In the genomic region with DNA sequence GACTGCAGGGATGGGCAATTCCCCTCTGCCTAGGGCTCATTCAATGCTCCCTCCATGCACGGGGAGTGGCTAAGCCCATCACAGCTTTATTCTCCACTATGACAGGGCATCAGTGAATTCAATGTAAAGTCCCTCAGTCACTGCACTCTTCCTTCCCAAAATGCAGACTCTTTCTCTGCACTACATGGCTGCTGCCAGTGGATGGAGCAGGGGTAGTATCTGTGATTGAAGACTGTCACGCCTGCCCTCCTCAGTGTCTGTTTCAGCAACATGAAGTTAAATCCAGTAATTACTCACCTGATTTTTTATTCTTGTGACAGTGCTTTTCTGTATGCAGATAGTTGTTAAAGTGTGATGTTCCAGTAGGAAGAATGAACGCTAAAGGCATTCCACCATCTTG, we compare ENCODE assay signal across 28 cellular contexts.
DNase-seq lines count a peak whose midpoint lies in the region; ATAC-seq, FAIRE-seq and TF ChIP-seq lines count a peak whose summit lies in the region.
"Had no signal": no experiment of that assay in that cellular context is flagged by ENCODE, and none has a peak within 500 bp of the region (broad histone marks: within the 10 kb centered on the region; RNA-seq: fewer than 3 reads in every experiment).

No MANE protein-coding gene starts in this region.

- TF ChIP-seq CTCF in 22Rv1 (IDR thresholded peaks at IDR 0.05) (peak; percentile 20), GM12865 (IDR thresholded peaks at IDR 0.05; ENCODE audit: insufficient read depth, low read depth, low read length, missing control alignments) (no peak), OCI-LY1 (IDR thresholded peaks at IDR 0.05; ENCODE audit: low read length) (peak; percentile 51; the same call in 1 of the 2 replicates), H1 (IDR thresholded peaks at IDR 0.05; ENCODE audit: control extremely low read depth in 1 of 3, insufficient read depth in 1 of 3, low read depth in 1 of 3, low read length in 3 of 3) (peak; percentile 25 to 55 (median 49); a peak in 3 of 4 replicates), pancreas (IDR thresholded peaks at IDR 0.05) (no peak)

- no peak overlapping the region for H4K91ac ChIP-seq in H1 (replicated peaks; ENCODE audit: insufficient read length, low read length)

- no peaks in the 10 kb centered on the region for H3K9me2 ChIP-seq in OCI-LY1 (ENCODE audit: low read depth, low read length)

- FAIRE-seq in H1 (lab: Jason Lieb, UNC) (no peak), pancreas (lab: Jason Lieb, UNC) (no peak)
- FAIRE-seq: colon, GM12892, urothelium cell line had no signal

- H2BK5ac ChIP-seq in H1 (ENCODE audit: low read depth, low read length) = no peak overlapping the region

- H3K4ac ChIP-seq in H1 (replicated peaks; ENCODE audit: insufficient read length, low read depth, low read length) = no peak overlapping the region

- no peaks in the 10 kb centered on the region for H3K79me1 ChIP-seq in H1 (ENCODE audit: low read depth, low read length)

- POLR2A ChIA-PET in H1 (lab: Charles Lee; ENCODE audit: partially characterized antibody) = no interaction called here

- H3K36me3 Mint-ChIP-seq in stimulated activated effector memory CD8-positive, alpha-beta T cell treated with anti-CD3 and anti-CD28 coated beads, Interleukin-12 subunit alpha, Interleukin-12 subunit beta, amount 100 ng/mL, for 72 hours = no peaks in the 10 kb centered on the region
- H3K36me3 Mint-ChIP-seq: activated naive CD4-positive, alpha-beta T cell treated with anti-CD3 and anti-CD28 coated beads, Interleukin-2, amount 10 ng/mL, durations not matched to agents 7 days and 5 days; CD14-positive monocyte; naive B cell; stimulated activated memory B cell treated with anti-CD40 and anti-IgM and Interleukin-4, amounts not matched to agents 10 μg/mL and 1 μg/mL and 100 μg/mL, for 72 hours had no signal

- H3K9ac ChIP-seq in OCI-LY1 (ENCODE audit: low read length) (no peak overlapping the region), H1 (replicated peaks in 1 of 4; ENCODE audit: extremely low read depth in 1 of 4, low read depth in 3 of 4, low read length in 3 of 4) (no peak overlapping the region)

- no peak overlapping the region for H3K4me2 ChIP-seq in OCI-LY1 (ENCODE audit: low read length)
- no peak overlapping the region for H3K4me2 ChIP-seq in H1 (ENCODE audit: insufficient read depth in 1 of 2, low read depth in 2 of 2, low read length in 2 of 2)

- H3K23ac ChIP-seq in H1 (ENCODE audit: insufficient read length) = no peak overlapping the region

- H3K27ac ChIP-seq in 22Rv1 = no peak overlapping the region
- no peak overlapping the region for H3K27ac ChIP-seq in OCI-LY1 (ENCODE audit: low read depth, low read length, poor library complexity, severe bottlenecking)
- no peak overlapping the region for H3K27ac ChIP-seq in H1 (ENCODE audit: low read depth, low read length)
- H3K27ac ChIP-seq in pancreas = no peak overlapping the region
- H3K27ac ChIP-seq: heart right ventricle, prostate gland, sigmoid colon, suprapubic skin had no signal

- H3K4me1 Mint-ChIP-seq in stimulated activated effector memory CD8-positive, alpha-beta T cell treated with anti-CD3 and anti-CD28 coated beads, Interleukin-12 subunit alpha, Interleukin-12 subunit beta, amount 100 ng/mL, for 72 hours = no peaks in the 10 kb centered on the region
- H3K4me1 Mint-ChIP-seq: activated naive CD4-positive, alpha-beta T cell treated with anti-CD3 and anti-CD28 coated beads, Interleukin-2, amount 10 ng/mL, durations not matched to agents 7 days and 5 days; CD14-positive monocyte; naive B cell; stimulated activated memory B cell treated with anti-CD40 and anti-IgM and Interleukin-4, amounts not matched to agents 10 μg/mL and 1 μg/mL and 100 μg/mL, for 72 hours had no signal

- no peak overlapping the region for H4K5ac ChIP-seq in H1 (ENCODE audit: insufficient read length, low read depth, low read length)

- no peak overlapping the region for H2BK20ac ChIP-seq in H1 (ENCODE audit: low read length)

- H4K20me1 ChIP-seq in OCI-LY1 (ENCODE audit: insufficient read depth, low read length) (no peaks in the 10 kb centered on the region), H1 (replicated peaks in 1 of 2; ENCODE audit: control insufficient read depth in 1 of 2, insufficient read depth in 2 of 2, low read length in 2 of 2) (no peaks in the 10 kb centered on the region)

- no peaks in the 10 kb centered on the region for H3F3A ChIP-seq in OCI-LY1 (ENCODE audit: insufficient read depth, low read length)

- H3K56ac ChIP-seq in H1 (replicated peaks; ENCODE audit: insufficient read length, low read depth, low read length) = no peak overlapping the region

- no peak overlapping the region for H2BK120ac ChIP-seq in H1 (replicated peaks; ENCODE audit: low read depth, low read length)

- H3K36me3 ChIP-seq in OCI-LY1 (ENCODE audit: insufficient read depth, low read length) (no peaks in the 10 kb centered on the region), H1 (ENCODE audit: control insufficient read depth in 2 of 4, insufficient read depth in 4 of 4, low read length in 3 of 4) (no peaks in the 10 kb centered on the region), pancreas (no peaks in the 10 kb centered on the region)
- H3K36me3 ChIP-seq: heart right ventricle, prostate gland, sigmoid colon, suprapubic skin had no signal

- no peak overlapping the region for H2BK15ac ChIP-seq in H1 (ENCODE audit: low read length)

- H3K27me3 ChIP-seq in OCI-LY1 (ENCODE audit: insufficient read depth, low read length) (no peaks in the 10 kb centered on the region), H1 (replicated peaks in 1 of 4; ENCODE audit: control insufficient read depth in 3 of 4, extremely low read depth in 1 of 4, insufficient read depth in 3 of 4, low read length in 3 of 4) (no peaks in the 10 kb centered on the region), pancreas (no peaks in the 10 kb centered on the region)
- H3K27me3 ChIP-seq: heart right ventricle, sigmoid colon, suprapubic skin had no signal

- CTCF ChIA-PET in H1 (lab: Charles Lee; ENCODE audit: partially characterized antibody) = interaction anchor here (1.0 to 1.9 kb wide), 3 partner anchors 10 to 64 kb away, joined by 3 to 5 read pairs (median 3); no protein-coding TSS in a partner anchor

- no peak overlapping the region for H4K8ac ChIP-seq in H1 (ENCODE audit: extremely low read depth, insufficient read depth, low read length)

- no peaks in the 10 kb centered on the region for H3K79me2 ChIP-seq in OCI-LY1 (ENCODE audit: insufficient read depth, low read length)
- no peaks in the 10 kb centered on the region for H3K79me2 ChIP-seq in H1 (ENCODE audit: control insufficient read depth in 1 of 2, insufficient read depth in 2 of 2, low read length in 2 of 2)

- H2AFZ ChIP-seq in OCI-LY1 (ENCODE audit: low read length) (no peak overlapping the region), H1 (ENCODE audit: low read length) (peak overlapping the region; percentile 94)

- TF ChIP-seq EP300 in H1 (IDR thresholded peaks at IDR 0.05; ENCODE audit: borderline replicate concordance in 1 of 2, low read depth in 2 of 2, low read length in 2 of 2) = no peak

- H3K4me3 Mint-ChIP-seq in stimulated activated effector memory CD8-positive, alpha-beta T cell treated with anti-CD3 and anti-CD28 coated beads, Interleukin-12 subunit alpha, Interleukin-12 subunit beta, amount 100 ng/mL, for 72 hours = no peak overlapping the region
- H3K4me3 Mint-ChIP-seq: activated naive CD4-positive, alpha-beta T cell treated with anti-CD3 and anti-CD28 coated beads, Interleukin-2, amount 10 ng/mL, durations not matched to agents 7 days and 5 days; CD14-positive monocyte; naive B cell; stimulated activated memory B cell treated with anti-CD40 and anti-IgM and Interleukin-4, amounts not matched to agents 10 μg/mL and 1 μg/mL and 100 μg/mL, for 72 hours had no signal

- DNase-seq in GM12865 (ENCODE audit: low read depth) (peak; percentile 0), H1 (ENCODE audit: low read depth in 1 of 2, low spot score in 2 of 2) (no peak), Kasumi-1 (lab: John Stamatoyannopoulos, UW) (no peak), pancreas (no peak), kidney glomerular epithelial cell (lab: John Stamatoyannopoulos, UW) (no peak)
- DNase-seq in stimulated activated effector memory CD8-positive, alpha-beta T cell treated with anti-CD3 and anti-CD28 coated beads, Interleukin-12 subunit alpha, Interleukin-12 subunit beta, amount 100 ng/mL, for 72 hours (ENCODE audit: low spot score in 2 of 2) = no peak
- DNase-seq: activated naive CD4-positive, alpha-beta T cell treated with anti-CD3 and anti-CD28 coated beads, Interleukin-2, amount 10 ng/mL, durations not matched to agents 7 days and 5 days; Calu3; effector memory CD4-positive, alpha-beta T cell; EL; heart right ventricle; Karpas-422; naive B cell; NCI-H1694 treated with DMSO at 0.1 percent for 48 hours; NCI-H524; sigmoid colon; stimulated activated CD4-positive, alpha-beta T cell treated with anti-CD3 and anti-CD28 coated beads, Interleukin-4, amount 100 ng/mL, for 24 hours; T-helper 2 cell had no signal

- no peak overlapping the region for H3K18ac ChIP-seq in H1 (ENCODE audit: extremely low read depth, low read length)

- no peaks in the 10 kb centered on the region for H3K23me2 ChIP-seq in H1 (ENCODE audit: low read depth, low read length)

- no peak for TF ChIP-seq POLR2A in H1 (IDR thresholded peaks at IDR 0.05; ENCODE audit: control extremely low read depth in 1 of 2, low read depth in 2 of 2, low read length in 2 of 2)

- intact Hi-C loops in pancreas (cut with DNase I) = no loop called here

- peaks cover 33% of the 10 kb centered on the region for H3K9me3 Mint-ChIP-seq in stimulated activated effector memory CD8-positive, alpha-beta T cell treated with anti-CD3 and anti-CD28 coated beads, Interleukin-12 subunit alpha, Interleukin-12 subunit beta, amount 100 ng/mL, for 72 hours

- no peak overlapping the region for H3K14ac ChIP-seq in H1 (ENCODE audit: insufficient read length)

- peak; percentile 68 to 71 for TF ChIP-seq RAD21 in H1 (IDR thresholded peaks at IDR 0.05 in 1 of 2, conservative IDR thresholded peaks at IDR 0.05 in 1 of 2; ENCODE audit: low read depth in 2 of 2, low read length in 2 of 2)

- no peak for ATAC-seq in stimulated activated effector memory CD8-positive, alpha-beta T cell treated with anti-CD3 and anti-CD28 coated beads, Interleukin-12 subunit alpha, Interleukin-12 subunit beta, amount 100 ng/mL, for 72 hours
- no peak for ATAC-seq in pancreas
- ATAC-seq: heart right ventricle; left lobe of liver; stimulated activated memory B cell treated with anti-CD40 and anti-IgM and Interleukin-4, amounts not matched to agents 10 μg/mL and 1 μg/mL and 100 μg/mL, for 72 hours had no signal

- 0 out of 2 replicates have a peak, but pooled peaks cover under 1% of the 10 kb centered on the region for H3K9me3 ChIP-seq in OCI-LY1 (ENCODE audit: low read length)
- no peaks in the 10 kb centered on the region for H3K9me3 ChIP-seq in H1 (ENCODE audit: insufficient read depth in 2 of 2, low read depth in 1 of 2, low read length in 1 of 2)
- H3K9me3 ChIP-seq in pancreas = no peaks in the 10 kb centered on the region
- H3K9me3 ChIP-seq: prostate gland, sigmoid colon had no signal

- no peak overlapping the region for H2BK12ac ChIP-seq in H1 (ENCODE audit: low read depth, low read length)

- no peak overlapping the region for H3K27ac Mint-ChIP-seq in stimulated activated effector memory CD8-positive, alpha-beta T cell treated with anti-CD3 and anti-CD28 coated beads, Interleukin-12 subunit alpha, Interleukin-12 subunit beta, amount 100 ng/mL, for 72 hours
- H3K27ac Mint-ChIP-seq: activated naive CD4-positive, alpha-beta T cell treated with anti-CD3 and anti-CD28 coated beads, Interleukin-2, amount 10 ng/mL, durations not matched to agents 7 days and 5 days; CD14-positive monocyte; stimulated activated memory B cell treated with anti-CD40 and anti-IgM and Interleukin-4, amounts not matched to agents 10 μg/mL and 1 μg/mL and 100 μg/mL, for 72 hours had no signal

- H3K4me1 ChIP-seq in OCI-LY1 (ENCODE audit: insufficient read depth, low read length, severe bottlenecking) = no peaks in the 10 kb centered on the region
- H3K4me1 ChIP-seq in H1 (replicated peaks in 1 of 4; ENCODE audit: control insufficient read depth in 3 of 4, insufficient read depth in 4 of 4, low read length in 3 of 4) = no peaks in the 10 kb centered on the region
- no peaks in the 10 kb centered on the region for H3K4me1 ChIP-seq in pancreas
- H3K4me1 ChIP-seq: heart right ventricle, prostate gland, sigmoid colon, suprapubic skin had no signal

- H3K4me3 ChIP-seq in GM12865 (ENCODE audit: low read depth, low read length) (no peak overlapping the region), OCI-LY1 (ENCODE audit: low read depth, low read length, poor library complexity, severe bottlenecking) (no peak overlapping the region), H1 (ENCODE audit: extremely low read depth in 1 of 4, insufficient read depth in 2 of 4, low read depth in 3 of 4, low read length in 4 of 4) (no peak overlapping the region), pancreas (no peak overlapping the region)
- H3K4me3 ChIP-seq: heart right ventricle, prostate gland, sigmoid colon, suprapubic skin had no signal

- H2AK5ac ChIP-seq in H1 (ENCODE audit: low read depth, low read length) = no peak overlapping the region

- 93% methylated on average over 3 of the region's 3 CpGs; no CpG with 5 or more reads in 1 of the 2 experiments for WGBS in H1 (ENCODE audit: extremely low coverage in 1 of 2, insufficient coverage in 1 of 2, insufficient read length in 1 of 2, insufficient replicate concordance in 2 of 2, low coverage in 1 of 2, low lambda C conversion rate in 2 of 2, missing lambda C conversion rate in 1 of 2), 2 experiments
- WGBS in pancreas, 2 donors = 47 to 67% methylated on average over 3 of the region's 3 CpGs

Comparison
In these comparisons a context has a peak if more than half of its experiments do, and no peak if none do; other contexts are left out.
1. CTCF ChIP-seq: peak in 22Rv1 (single experiment), OCI-LY1 (single experiment) and H1 (3 of 3); none in GM12865 (single experiment) and pancreas (0 of 4).